25 cellular contexts compared by ENCODE assay signal in genomic region chr3:101204246-101204645, GRCh38.
A peak's percentile ranks its signal among the peaks of the same experiment; 100 is the strongest.
DNase-seq lines count a peak whose midpoint lies in the region; ATAC-seq and TF ChIP-seq lines count a peak whose summit lies in the region.
"Had no signal": no experiment of that assay in that cellular context is flagged by ENCODE, and none has a peak within 500 bp of the region (broad histone marks: within the 10 kb centered on the region; RNA-seq: fewer than 3 reads in every experiment).

No MANE protein-coding gene starts in this region.

- no peak for TF ChIP-seq POLR2A in breast epithelium (IDR thresholded peaks at IDR 0.05)

- H3K27me3 ChIP-seq in breast epithelium: no peaks in the 10 kb centered on the region
- H3K27me3 ChIP-seq in ascending aorta: no peaks in the 10 kb centered on the region
- 0 out of 2 replicates have a peak, but pooled peaks cover 7% of the 10 kb centered on the region for H3K27me3 ChIP-seq in HAP-1 (ENCODE audit: low read depth)

- peaks cover 4% of the 10 kb centered on the region for H3K4me1 Mint-ChIP-seq in MCF 10A (ENCODE audit: insufficient read depth, unreplicated experiment)
- H3K4me1 Mint-ChIP-seq: activated CD4-positive, alpha-beta T cell treated with anti-CD3 and anti-CD28 coated beads for 36 hours had no signal

- intact Hi-C loops in breast epithelium (cut with DNase I; ENCODE audit: low total_unique reads): no loop called here
- intact Hi-C loops in MCF 10A (cut with micrococcal nuclease): loop anchor here (10.0 kb wide), 1 partner anchor 181 kb away; no protein-coding TSS in a partner anchor
- intact Hi-C loops in ascending aorta (cut with DNase I): no loop called here
- intact Hi-C loops in sciatic nerve (cut with DNase I): no loop called here

- H3K9me3 ChIP-seq in breast epithelium (no peaks in the 10 kb centered on the region), ascending aorta (no peaks in the 10 kb centered on the region), HAP-1 (no peaks in the 10 kb centered on the region)
- H3K9me3 ChIP-seq: psoas muscle had no signal

- H3K27ac ChIP-seq in breast epithelium (peak overlapping the region; percentile 57 to 68), ascending aorta (peak overlapping the region; percentile 17 to 40)
- H3K27ac ChIP-seq: 22Rv1, epithelial cell of prostate, psoas muscle had no signal

- H3K4me3 Mint-ChIP-seq in MCF 10A (ENCODE audit: unreplicated experiment): no peak overlapping the region
- H3K4me3 Mint-ChIP-seq: activated CD4-positive, alpha-beta T cell treated with anti-CD3 and anti-CD28 coated beads for 36 hours; activated CD8-positive, alpha-beta T cell treated with anti-CD3 and anti-CD28 coated beads, Interleukin-2, amount 10 ng/mL, durations not matched to agents 7 days and 5 days; activated naive CD8-positive, alpha-beta T cell; B cell had no signal

- no peak overlapping the region for H3K27ac Mint-ChIP-seq in MCF 10A (ENCODE audit: low read depth, unreplicated experiment)
- H3K27ac Mint-ChIP-seq: activated CD4-positive, alpha-beta T cell treated with anti-CD3 and anti-CD28 coated beads for 36 hours; activated CD8-positive, alpha-beta T cell treated with anti-CD3 and anti-CD28 coated beads, Interleukin-2, amount 10 ng/mL, durations not matched to agents 7 days and 5 days; activated naive CD8-positive, alpha-beta T cell; B cell had no signal

- POLR2A ChIA-PET in MCF 10A (lab: Yijun Ruan, JAX): no interaction called here

- H3K4me3 ChIP-seq in breast epithelium: no peak overlapping the region
- H3K4me3 ChIP-seq in ascending aorta: no peak overlapping the region
- H3K4me3 ChIP-seq in HAP-1: no peak overlapping the region
- H3K4me3 ChIP-seq: psoas muscle had no signal

- no peaks in the 10 kb centered on the region for H3K36me3 Mint-ChIP-seq in MCF 10A (ENCODE audit: insufficient read depth, unreplicated experiment)
- H3K36me3 Mint-ChIP-seq: activated naive CD8-positive, alpha-beta T cell had no signal

- H3K9me3 Mint-ChIP-seq in MCF 10A (ENCODE audit: unreplicated experiment): no peaks in the 10 kb centered on the region

- H3K4me1 ChIP-seq in breast epithelium (no peaks in the 10 kb centered on the region), ascending aorta (no peaks in the 10 kb centered on the region), HAP-1 (no peaks in the 10 kb centered on the region)
- H3K4me1 ChIP-seq: psoas muscle had no signal

- CTCF ChIA-PET in MCF 10A (lab: Yijun Ruan, JAX): no interaction called here

- ATAC-seq in sciatic nerve: peak; percentile 52
- ATAC-seq in HG02981 (IDR thresholded peaks at IDR 0.05; ENCODE audit: unreplicated experiment): no peak
- ATAC-seq: activated CD4-positive, alpha-beta T cell treated with anti-CD3 and anti-CD28 coated beads for 36 hours; activated CD8-positive, alpha-beta T cell treated with anti-CD3 and anti-CD28 coated beads, Interleukin-2, amount 10 ng/mL, durations not matched to agents 7 days and 5 days; left colon; psoas muscle had no signal

- DNase-seq in breast epithelium (ENCODE audit: low spot score in 2 of 2) (peak in 1 of 2 donors; percentile 66), MCF 10A (ENCODE audit: unreplicated experiment) (no peak), ascending aorta (ENCODE audit: low spot score in 2 of 2) (no peak), fibroblast of peridontal ligament (ENCODE audit: extremely low read depth) (peak; percentile 60), sciatic nerve (ENCODE audit: low spot score) (no peak), HAP-1 (ENCODE audit: low spot score in 2 of 2) (no peak), D341Med (ENCODE audit: low spot score) (no peak)
- DNase-seq: activated CD4-positive, alpha-beta T cell treated with anti-CD3 and anti-CD28 coated beads for 36 hours; activated CD8-positive, alpha-beta T cell treated with anti-CD3 and anti-CD28 coated beads, Interleukin-2, amount 10 ng/mL, durations not matched to agents 7 days and 5 days; activated T-cell treated with anti-CD3 and anti-CD28 coated beads for 4 hours; foreskin fibroblast; GDM1; left colon; mesendoderm; NCI-H1417 treated with DMSO at 0.1 percent for 48 hours; NCI-H2081 treated with DMSO at 0.1 percent for 48 hours; NCI-H446 treated with DMSO at 0.1 percent for 48 hours; OCI-M1; psoas muscle; stimulated activated naive CD4-positive, alpha-beta T cell treated with Interleukin-2 at 50 U/mL for 16 hours had no signal

- TF ChIP-seq CTCF in breast epithelium (IDR thresholded peaks at IDR 0.05) (no peak), MCF 10A (IDR thresholded peaks at IDR 0.05; ENCODE audit: unreplicated experiment) (no peak), ascending aorta (IDR thresholded peaks at IDR 0.05) (no peak)

- H3K36me3 ChIP-seq in breast epithelium: no peaks in the 10 kb centered on the region
- no peaks in the 10 kb centered on the region for H3K36me3 ChIP-seq in ascending aorta
- H3K36me3 ChIP-seq in HAP-1 (replicated peaks): no peaks in the 10 kb centered on the region

- in situ Hi-C loops in HAP-1 (cut with MboI; ENCODE audit: low sequenced_read_pairs): no loop called here

- BruUV-seq in MCF 10A (replicated peaks; lab: Mats Ljungman, UMichigan): no TSS peak

- no peaks in the 10 kb centered on the region for H3K27me3 Mint-ChIP-seq in MCF 10A (ENCODE audit: insufficient read depth, unreplicated experiment)
